Comparison of ENCODE assay signal across 18 cellular contexts in genomic region chr2:135815269-135815668, GRCh38. TPM values are rescaled to one million over a fixed set of nuclear protein-coding genes. Genes with fewer than 3 reads are reported as not detected.
"Had no signal": no experiment of that assay in that cellular context is flagged by ENCODE, and none has a peak within 500 bp of the region (broad histone marks: within the 10 kb centered on the region; RNA-seq: fewer than 3 reads in every experiment).

No MANE protein-coding gene starts in this region.

- DNase-seq: activated CD4-positive, alpha-beta T cell treated with anti-CD3 and anti-CD28 coated beads for 4 hours; activated CD8-positive, alpha-beta memory T cell treated with anti-CD3 and anti-CD28 coated beads, Interleukin-2, amount 10 ng/mL, durations not matched to agents 7 days and 5 days; adrenal gland; foreskin melanocyte; kidney glomerular epithelial cell; left ventricle myocardium superior; mucosa of descending colon; naive thymus-derived CD4-positive, alpha-beta T cell; pancreas; stimulated activated CD4-positive, alpha-beta T cell treated with anti-CD3 and anti-CD28 coated beads, Interleukin-1b, Interleukin-23, amount 100 ng/mL, for 48 hours; stomach; testis had no signal

- H3K4me3 Mint-ChIP-seq: activated CD8-positive, alpha-beta memory T cell treated with anti-CD3 and anti-CD28 coated beads, Interleukin-2, amount 10 ng/mL, durations not matched to agents 7 days and 5 days; memory B cell; naive thymus-derived CD4-positive, alpha-beta T cell had no signal

- H3K9me3 Mint-ChIP-seq: memory B cell had no signal

- H3K27ac Mint-ChIP-seq: activated CD8-positive, alpha-beta memory T cell treated with anti-CD3 and anti-CD28 coated beads, Interleukin-2, amount 10 ng/mL, durations not matched to agents 7 days and 5 days; memory B cell had no signal

- FAIRE-seq: pancreas had no signal

- H3K36me3 Mint-ChIP-seq: memory B cell had no signal

- H3K27me3 Mint-ChIP-seq: activated CD8-positive, alpha-beta memory T cell treated with anti-CD3 and anti-CD28 coated beads, Interleukin-2, amount 10 ng/mL, durations not matched to agents 7 days and 5 days; naive thymus-derived CD4-positive, alpha-beta T cell had no signal

- ATAC-seq: activated CD8-positive, alpha-beta memory T cell treated with anti-CD3 and anti-CD28 coated beads, Interleukin-2, amount 10 ng/mL, durations not matched to agents 7 days and 5 days; left ventricle myocardium superior; mucosa of descending colon; naive thymus-derived CD4-positive, alpha-beta T cell; pancreas; Right ventricle myocardium inferior; sciatic nerve had no signal

RNA-seq across cellular contexts. Expression of gene LCT, which starts 21.7 kb away (rescaled TPM):
- total RNA-seq: chondrocyte, dermis microvascular lymphatic vessel endothelial cell, left ventricle myocardium superior, Right ventricle myocardium inferior, ureter had no signal
